13 cellular contexts compared by ENCODE assay signal in the genomic region with DNA sequence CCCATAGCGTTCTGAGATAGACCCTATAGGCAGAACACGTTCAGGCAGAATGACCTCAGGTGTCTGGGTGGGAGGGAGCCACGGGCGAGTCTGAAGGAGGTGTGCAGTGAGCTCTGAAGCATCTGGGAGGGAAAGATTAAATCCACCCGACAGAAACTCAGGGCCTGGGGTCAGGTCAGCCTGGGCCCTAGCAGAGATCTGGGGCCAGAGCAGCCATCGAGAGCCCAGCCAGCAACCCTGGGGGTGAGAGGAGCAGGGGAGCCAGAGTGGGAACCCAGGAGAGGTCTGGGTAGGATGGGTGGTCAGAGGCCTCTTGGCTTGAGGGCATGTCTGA. TPM values are rescaled to one million over a fixed set of nuclear protein-coding genes. Genes with fewer than 3 reads are reported as not detected.
"Had no signal": no experiment of that assay in that cellular context is flagged by ENCODE, and none has a peak within 500 bp of the region (broad histone marks: within the 10 kb centered on the region; RNA-seq: fewer than 3 reads in every experiment).

No MANE protein-coding gene starts in this region.

- H3K36me3 Mint-ChIP-seq: activated CD4-positive, alpha-beta memory T cell treated with anti-CD3 and anti-CD28 coated beads for 36 hours; neural progenitor cell had no signal

- H3K36me3 ChIP-seq: neural progenitor cell, stomach, thyroid gland had no signal

- H2AFZ ChIP-seq: neural progenitor cell, parathyroid adenoma had no signal

- H3K79me2 ChIP-seq: parathyroid adenoma had no signal

- H3K27ac Mint-ChIP-seq: activated CD4-positive, alpha-beta memory T cell treated with anti-CD3 and anti-CD28 coated beads for 36 hours; activated T-cell treated with anti-CD3 and anti-CD28 coated beads, Interleukin-2, amount 50 U/mL, for 72 hours; dendritic cell treated with granulocyte-macrophage colony-stimulating factor and Interleukin-4, amounts not matched to agents 40 ng/mL and 50 ng/mL, for 4 days; endodermal cell had no signal

- H3K4me3 ChIP-seq: neural progenitor cell, stomach, thyroid gland had no signal

- H3K9me3 Mint-ChIP-seq: activated CD4-positive, alpha-beta memory T cell treated with anti-CD3 and anti-CD28 coated beads for 36 hours; activated T-cell treated with anti-CD3 and anti-CD28 coated beads, Interleukin-2, amount 50 U/mL, for 72 hours; dendritic cell treated with granulocyte-macrophage colony-stimulating factor and Interleukin-4, amounts not matched to agents 40 ng/mL and 50 ng/mL, for 4 days; endodermal cell; neural progenitor cell had no signal

- H3K9ac ChIP-seq: neural progenitor cell, parathyroid adenoma had no signal

- DNase-seq: activated CD8-positive, alpha-beta memory T cell treated with anti-CD3 and anti-CD28 coated beads, Interleukin-2, amount 50 U/mL, for 4 hours; activated naive CD4-positive, alpha-beta T cell; activated T-cell treated with anti-CD3 and anti-CD28 coated beads, Interleukin-2, amount 50 U/mL, for 72 hours; endodermal cell; head of caudate nucleus; mesendoderm; T-helper 9 cell had no signal

- H3K27me3 ChIP-seq: neural progenitor cell, stomach, thyroid gland had no signal

- H3K27me3 Mint-ChIP-seq: activated CD4-positive, alpha-beta memory T cell treated with anti-CD3 and anti-CD28 coated beads for 36 hours had no signal

- H3K4me3 Mint-ChIP-seq: activated CD4-positive, alpha-beta memory T cell treated with anti-CD3 and anti-CD28 coated beads for 36 hours; activated T-cell treated with anti-CD3 and anti-CD28 coated beads, Interleukin-2, amount 50 U/mL, for 72 hours; dendritic cell treated with granulocyte-macrophage colony-stimulating factor and Interleukin-4, amounts not matched to agents 40 ng/mL and 50 ng/mL, for 4 days; endodermal cell; neural progenitor cell had no signal

- H3K4me2 ChIP-seq: neural progenitor cell had no signal

- H3K27ac ChIP-seq: neural progenitor cell, parathyroid adenoma had no signal

- H3K9me3 ChIP-seq: stomach, thyroid gland had no signal

RNA-seq across cellular contexts. Expression of gene CSPG4, which starts 42.8 kb away (rescaled TPM):
- total RNA-seq: activated CD4-positive, alpha-beta memory T cell treated with anti-CD3 and anti-CD28 coated beads for 36 hours; activated T-cell treated with anti-CD3 and anti-CD28 coated beads, Interleukin-2, amount 50 U/mL, for 72 hours had no signal
